ENCODE assay signal across 1 cellular context in genomic region chr15:40272713-40273056, GRCh38.
TF ChIP-seq lines count a peak whose summit lies in the region.

No MANE protein-coding gene starts in this region.

TF ChIP-seq in GM12878, 131 proteins besides CTCF, POLR2A, EP300 and RAD21:
- TF ChIP-seq RFX5 (IDR thresholded peaks at IDR 0.05; ENCODE audit: low read depth, low read length) (no peak), ZBTB40 (IDR thresholded peaks at IDR 0.05; ENCODE audit: borderline replicate concordance) (no peak), SMARCA5 (IDR thresholded peaks at IDR 0.05) (no peak), SMAD1 (IDR thresholded peaks at IDR 0.05; ENCODE audit: low read depth, partially characterized antibody) (no peak), DPF2 (IDR thresholded peaks at IDR 0.05) (no peak), ETV6 (conservative IDR thresholded peaks at IDR 0.05 in 1 of 2, IDR thresholded peaks at IDR 0.05 in 1 of 2; ENCODE audit: borderline replicate concordance in 1 of 2, low read depth in 1 of 2) (no peak), CREM (IDR thresholded peaks at IDR 0.05; ENCODE audit: low read depth) (no peak), E4F1 (IDR thresholded peaks at IDR 0.05; ENCODE audit: borderline replicate concordance, partially characterized antibody) (no peak), ZNF24 (IDR thresholded peaks at IDR 0.05) (no peak), SUPT20H (IDR thresholded peaks at IDR 0.05; ENCODE audit: borderline replicate concordance, control insufficient read depth, low read depth, low read length) (no peak), SREBF1 (IDR thresholded peaks at IDR 0.05; ENCODE audit: low read length) (no peak), CREB1 (IDR thresholded peaks at IDR 0.05; ENCODE audit: low read depth) (no peak), SIX5 (IDR thresholded peaks at IDR 0.05; ENCODE audit: low read depth, low read length, severe bottlenecking) (no peak), SP1 (IDR thresholded peaks at IDR 0.05; ENCODE audit: low read depth, low read length) (no peak)
- TF ChIP-seq, protein P1, sequence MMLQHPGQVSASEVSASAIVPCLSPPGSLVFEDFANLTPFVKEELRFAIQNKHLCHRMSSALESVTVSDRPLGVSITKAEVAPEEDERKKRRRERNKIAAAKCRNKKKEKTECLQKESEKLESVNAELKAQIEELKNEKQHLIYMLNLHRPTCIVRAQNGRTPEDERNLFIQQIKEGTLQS (IDR thresholded peaks at IDR 0.05; ENCODE audit: borderline replicate concordance, extremely low read depth, low read depth, low read length): no peak
